23 cellular contexts compared by ENCODE assay signal in genomic region chrX:24577091-24577490, GRCh38.
"Had no signal": no experiment of that assay in that cellular context is flagged by ENCODE, and none has a peak within 500 bp of the region (broad histone marks: within the 10 kb centered on the region; RNA-seq: fewer than 3 reads in every experiment).

No MANE protein-coding gene starts in this region.

- ATAC-seq: left lobe of liver; natural killer cell; sciatic nerve; stimulated activated naive CD8-positive, alpha-beta T cell treated with anti-CD3 and anti-CD28 coated beads, Interleukin-15, amount 100 ng/mL, for 72 hours had no signal

- H3K4me2 ChIP-seq: neural progenitor cell, smooth muscle cell had no signal

- FAIRE-seq: frontal cortex, keratinocyte had no signal

- H3K9me3 ChIP-seq: right atrium auricular region, suprapubic skin had no signal

- DNase-seq: cortex of kidney; hypothalamus; immature natural killer cell; natural killer cell; stimulated activated CD4-positive, alpha-beta T cell treated with anti-CD3 and anti-CD28 coated beads, Interleukin-12 subunit alpha, Interleukin-12 subunit beta, amount 100 ng/mL, for 4 hours; stimulated activated CD4-positive, alpha-beta T cell treated with anti-CD3 and anti-CD28 coated beads, Interleukin-1b, Interleukin-23, amount 100 ng/mL, for 48 hours; stimulated activated CD4-positive, alpha-beta T cell treated with anti-CD3 and anti-CD28 coated beads, Interleukin-4, amount 100 ng/mL, for 1 hour; stimulated activated CD8-positive, alpha-beta memory T cell treated with anti-CD3 and anti-CD28 coated beads, Interleukin-4, amount 100 ng/mL, for 48 hours; stimulated activated naive CD4-positive, alpha-beta T cell; stimulated activated naive CD8-positive, alpha-beta T cell treated with anti-CD3 and anti-CD28 coated beads, Interleukin-15, amount 100 ng/mL, for 72 hours had no signal

- H3K79me2 ChIP-seq: parathyroid adenoma had no signal

- H3K9me3 Mint-ChIP-seq: immature natural killer cell; memory B cell; natural killer cell; neural progenitor cell; stimulated activated naive CD8-positive, alpha-beta T cell treated with anti-CD3 and anti-CD28 coated beads, Interleukin-15, amount 100 ng/mL, for 72 hours; type B pancreatic cell had no signal

- H3K9ac ChIP-seq: neural progenitor cell, parathyroid adenoma had no signal

- H3K27ac Mint-ChIP-seq: immature natural killer cell; memory B cell; natural killer cell; neural progenitor cell; progenitor cell of endocrine pancreas; stimulated activated naive CD8-positive, alpha-beta T cell treated with anti-CD3 and anti-CD28 coated beads, Interleukin-15, amount 100 ng/mL, for 72 hours; type B pancreatic cell had no signal

- H3K27me3 ChIP-seq: neural progenitor cell, right atrium auricular region, suprapubic skin had no signal

- H3K4me1 ChIP-seq: neural progenitor cell, parathyroid adenoma, right atrium auricular region, suprapubic skin had no signal

- H2AFZ ChIP-seq: neural progenitor cell, parathyroid adenoma had no signal

- H3K27ac ChIP-seq: neural progenitor cell, parathyroid adenoma, right atrium auricular region, suprapubic skin had no signal

- H3K4me1 Mint-ChIP-seq: immature natural killer cell; memory B cell; natural killer cell; stimulated activated naive CD8-positive, alpha-beta T cell treated with anti-CD3 and anti-CD28 coated beads, Interleukin-15, amount 100 ng/mL, for 72 hours had no signal

- H3K36me3 ChIP-seq: neural progenitor cell, right atrium auricular region, suprapubic skin had no signal

- H3K36me3 Mint-ChIP-seq: immature natural killer cell, memory B cell, natural killer cell had no signal

- H3K4me3 ChIP-seq: lung, neural progenitor cell, right atrium auricular region, smooth muscle cell, suprapubic skin had no signal

- H3K4me3 Mint-ChIP-seq: immature natural killer cell; memory B cell; natural killer cell; neural progenitor cell; stimulated activated naive CD8-positive, alpha-beta T cell treated with anti-CD3 and anti-CD28 coated beads, Interleukin-15, amount 100 ng/mL, for 72 hours; type B pancreatic cell had no signal

- H3K27me3 Mint-ChIP-seq: progenitor cell of endocrine pancreas; stimulated activated naive CD8-positive, alpha-beta T cell treated with anti-CD3 and anti-CD28 coated beads, Interleukin-15, amount 100 ng/mL, for 72 hours; type B pancreatic cell had no signal
